In the genomic region with DNA sequence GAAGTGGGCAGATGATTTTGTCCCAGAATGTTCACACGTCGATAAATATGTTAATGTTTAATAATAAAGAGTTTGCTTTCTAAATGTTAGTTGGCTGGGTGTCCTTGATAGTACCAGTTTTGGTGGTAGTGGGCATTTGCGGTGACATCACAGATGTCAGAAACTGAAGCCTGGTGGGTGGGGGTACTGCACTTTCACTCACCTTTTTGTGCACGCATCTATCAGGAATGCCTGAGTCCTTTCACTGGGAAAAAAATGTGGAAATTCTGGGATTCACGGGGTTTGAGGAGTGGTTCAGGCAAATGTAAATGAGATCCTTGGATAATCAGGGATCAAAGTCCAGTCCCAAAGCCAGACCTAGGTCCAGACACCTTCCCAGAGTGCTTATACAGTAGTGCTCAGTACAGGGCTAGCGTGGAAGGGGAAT, we compare ENCODE assay signal across 11 cellular contexts. TPM values are rescaled to one million over a fixed set of nuclear protein-coding genes. Genes with fewer than 3 reads are reported as not detected.
DNase-seq lines count a peak whose midpoint lies in the region; ATAC-seq and TF ChIP-seq lines count a peak whose summit lies in the region.
"Had no signal": no experiment of that assay in that cellular context is flagged by ENCODE, and none has a peak within 500 bp of the region (broad histone marks: within the 10 kb centered on the region; RNA-seq: fewer than 3 reads in every experiment).

No MANE protein-coding gene starts in this region.

- peak overlapping the region; percentile 96 to 97 for H3K27ac ChIP-seq in ascending aorta
- H3K27ac ChIP-seq: SK-N-MC had no signal

- CTCF ChIA-PET in Caco-2 (lab: Charles Lee), result interaction anchor here (1.0 kb wide), 1 partner anchor 35 kb away, joined by 4 read pairs; no protein-coding TSS in a partner anchor

- peak in 1 of 2 experiments; percentile 30 for TF ChIP-seq CTCF in Caco-2 (IDR thresholded peaks at IDR 0.05; ENCODE audit: insufficient read depth in 1 of 2, low read depth in 1 of 2, low read length in 1 of 2, severe bottlenecking in 1 of 2, unreplicated experiment in 1 of 2)
- TF ChIP-seq CTCF in ascending aorta (IDR thresholded peaks at IDR 0.05), result no peak
- TF ChIP-seq CTCF in fibroblast of villous mesenchyme (IDR thresholded peaks at IDR 0.05; ENCODE audit: insufficient read depth, low read depth, low read length), result no peak

- peak overlapping the region; percentile 83 for H3K4me3 Mint-ChIP-seq in Caco-2 (ENCODE audit: unreplicated experiment)
- H3K4me3 Mint-ChIP-seq: activated naive CD8-positive, alpha-beta T cell treated with anti-CD3 and anti-CD28 coated beads for 36 hours had no signal

- peak overlapping the region; percentile 81 for H3K9ac ChIP-seq in skeletal muscle satellite cell (ENCODE audit: low read depth, low read length)

- H3K36me3 ChIP-seq in Caco-2 (ENCODE audit: control insufficient read depth, insufficient read depth, low read length) (0 out of 2 replicates have a peak, but pooled peaks cover 2% of the 10 kb centered on the region), ascending aorta (no peaks in the 10 kb centered on the region), skeletal muscle satellite cell (ENCODE audit: insufficient read depth, low read length) (peaks cover 9% of the 10 kb centered on the region)

- peaks cover 30% of the 10 kb centered on the region for H3K36me3 Mint-ChIP-seq in Caco-2 (ENCODE audit: insufficient read depth, unreplicated experiment)
- H3K36me3 Mint-ChIP-seq: activated naive CD8-positive, alpha-beta T cell treated with anti-CD3 and anti-CD28 coated beads for 36 hours had no signal

- ATAC-seq in GM21619 (IDR thresholded peaks at IDR 0.05; ENCODE audit: unreplicated experiment), result no peak
- no peak for ATAC-seq in GM21717 (IDR thresholded peaks at IDR 0.05; ENCODE audit: unreplicated experiment)

- H3K9me3 ChIP-seq in Caco-2 (no peaks in the 10 kb centered on the region), ascending aorta (no peaks in the 10 kb centered on the region), skeletal muscle satellite cell (replicated peaks; ENCODE audit: low read length) (no peaks in the 10 kb centered on the region)

- no peak overlapping the region for H3K27ac Mint-ChIP-seq in Caco-2 (ENCODE audit: unreplicated experiment)
- H3K27ac Mint-ChIP-seq: activated naive CD8-positive, alpha-beta T cell treated with anti-CD3 and anti-CD28 coated beads for 36 hours had no signal

- H3K4me3 ChIP-seq in Caco-2 (ENCODE audit: low read depth, low read length), result peak overlapping the region; percentile 90
- H3K4me3 ChIP-seq in ascending aorta, result peak overlapping the region; percentile 88 to 91
- peak overlapping the region; percentile 98 for H3K4me3 ChIP-seq in fibroblast of villous mesenchyme (ENCODE audit: low read depth, low read length)
- H3K4me3 ChIP-seq in skeletal muscle satellite cell (ENCODE audit: low read length), result no peak overlapping the region

- intact Hi-C loops in Caco-2 (cut with micrococcal nuclease; ENCODE audit: unreplicated experiment) (loop anchor here (1.0 kb wide), 1 partner anchor 65 kb away; no protein-coding TSS in a partner anchor), ascending aorta (cut with DNase I) (no loop called here)

- POLR2A ChIA-PET in Caco-2 (lab: Charles Lee), result interaction anchor here (0.6 kb wide), 1 partner anchor 33 kb away, joined by 4 read pairs; no protein-coding TSS in a partner anchor

- DNase-seq in Caco-2 (peak in 1 of 2 experiments; percentile 30), ascending aorta (ENCODE audit: low spot score in 2 of 2) (no peak), fibroblast of villous mesenchyme (ENCODE audit: low read depth) (no peak), HuH-7.5 (ENCODE audit: low spot score) (no peak), HPDE6-E6E7 (ENCODE audit: extremely low spot score) (no peak)
- DNase-seq: activated naive CD8-positive, alpha-beta T cell treated with anti-CD3 and anti-CD28 coated beads for 36 hours; foreskin melanocyte had no signal

- H3K4me2 ChIP-seq in skeletal muscle satellite cell (ENCODE audit: low read length), result peak overlapping the region; percentile 84

- peaks cover 9% of the 10 kb centered on the region for H3K9me3 Mint-ChIP-seq in Caco-2 (ENCODE audit: unreplicated experiment)
- H3K9me3 Mint-ChIP-seq: activated naive CD8-positive, alpha-beta T cell treated with anti-CD3 and anti-CD28 coated beads for 36 hours had no signal

- peaks cover 46% of the 10 kb centered on the region for H3K4me1 Mint-ChIP-seq in Caco-2 (ENCODE audit: low read depth, unreplicated experiment)

- BruUV-seq in Caco-2 (replicated peaks; lab: Mats Ljungman, UMichigan), result no TSS peak

- H3K27me3 ChIP-seq in Caco-2 (replicated peaks; ENCODE audit: control insufficient read depth, insufficient read depth, low read length), result no peaks in the 10 kb centered on the region
- no peaks in the 10 kb centered on the region for H3K27me3 ChIP-seq in ascending aorta
- H3K27me3 ChIP-seq in skeletal muscle satellite cell (ENCODE audit: control insufficient read depth, insufficient read depth, low read length), result no peaks in the 10 kb centered on the region

- peaks cover 2% of the 10 kb centered on the region for H3K27me3 Mint-ChIP-seq in Caco-2 (ENCODE audit: insufficient read depth, unreplicated experiment)

- H3K4me1 ChIP-seq in Caco-2 (peaks cover 30% of the 10 kb centered on the region), ascending aorta (peaks cover 11 to 42% of the 10 kb centered on the region in 2 donors), skeletal muscle satellite cell (ENCODE audit: control insufficient read depth, insufficient read depth, low read length) (peaks cover 22% of the 10 kb centered on the region)

RNA-seq across cellular contexts. Expression of a gene that starts 3.2 kb away (rescaled TPM):
- total RNA-seq in Caco-2 (2022), result 68.1 and 77.3 TPM in 2 replicates
- total RNA-seq in ascending aorta, result 1,738 TPM
- total RNA-seq in fibroblast of villous mesenchyme, result 124 and 132 TPM in 2 replicates
- 46.3 and 63.6 TPM in 2 replicates for total RNA-seq in skeletal muscle satellite cell (2012; rRNA removed)

Comparison
In these comparisons a context has a peak if more than half of its experiments do, and no peak if none do; other contexts are left out.
1. RNA of a gene that starts 3.2 kb away (total RNA-seq): 1,738 TPM in ascending aorta (single experiment); 124 to 132 TPM in fibroblast of villous mesenchyme and 68.1 to 77.3 TPM in Caco-2; every median in the first group is over 10 times any median in the second.